ENCODE assay signal across 8 cellular contexts in the genomic region with DNA sequence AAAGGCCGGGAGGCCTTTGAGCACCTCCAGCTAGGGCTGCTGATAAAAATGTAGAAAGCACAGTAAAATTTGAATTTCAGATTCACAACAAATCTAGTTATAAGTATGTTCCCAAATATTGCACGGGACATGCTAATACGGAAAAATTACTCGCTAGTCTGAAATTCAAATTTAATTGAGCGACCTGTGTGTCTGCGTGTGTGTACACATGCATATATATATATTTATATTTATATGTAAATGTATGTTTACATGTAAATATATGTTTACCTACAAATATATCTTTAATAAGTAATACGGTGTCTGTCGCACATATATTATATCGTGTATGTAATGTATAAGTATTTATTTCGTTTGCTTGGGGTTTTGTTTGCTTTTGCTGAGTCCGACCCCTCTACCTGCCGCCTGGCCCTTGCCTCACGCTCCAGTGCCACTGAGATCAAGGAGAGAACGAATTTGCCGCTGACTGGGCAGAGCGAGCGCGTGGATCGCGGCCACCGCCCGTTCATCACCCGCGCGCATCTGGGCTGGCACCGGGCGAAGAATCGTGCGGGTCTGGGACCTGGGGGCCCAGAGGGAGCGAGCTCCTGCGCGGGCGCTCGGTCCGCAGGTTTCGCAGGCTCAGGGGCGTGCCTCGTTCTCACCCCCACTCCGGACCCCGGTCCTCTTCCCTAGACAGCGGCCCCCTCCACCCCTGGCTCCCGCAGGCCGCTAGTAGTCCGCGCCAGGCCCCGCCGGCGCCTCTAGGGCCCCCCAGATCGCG. TPM values are rescaled to one million over a fixed set of nuclear protein-coding genes. Genes with fewer than 3 reads are reported as not detected.
DNase-seq lines count a peak whose midpoint lies in the region; ATAC-seq and TF ChIP-seq lines count a peak whose summit lies in the region.

No MANE protein-coding gene starts in this region.

- WGBS in smooth muscle cell (ENCODE audit: low lambda C conversion rate) = 12% methylated on average over 48 of the region's 50 CpGs

- no peaks in the 10 kb centered on the region for H4K20me1 ChIP-seq in smooth muscle cell (ENCODE audit: low read depth)

- H3K4me3 ChIP-seq in iPS-18c (ENCODE audit: insufficient read depth, low read depth, low read length) = peak overlapping the region; percentile 58; the same call in 1 of the 2 replicates
- H3K4me3 ChIP-seq in smooth muscle cell = peak overlapping the region; percentile 93
- H3K4me3 ChIP-seq in brain microvascular endothelial cell (ENCODE audit: low read depth, low read length) = no peak overlapping the region

- H3K9ac ChIP-seq in smooth muscle cell (ENCODE audit: low read depth) = no peak overlapping the region

- H3K27ac ChIP-seq in smooth muscle cell (ENCODE audit: low read depth) (no peak overlapping the region), brain microvascular endothelial cell (no peak overlapping the region)

- no peaks in the 10 kb centered on the region for H3F3A ChIP-seq in smooth muscle cell (ENCODE audit: low read depth)

- ATAC-seq in HG03378 (IDR thresholded peaks at IDR 0.05; ENCODE audit: unreplicated experiment) (peak; percentile 6), HG02852 (IDR thresholded peaks at IDR 0.05; ENCODE audit: unreplicated experiment) (no peak)
- ATAC-seq in activated CD8-positive, alpha-beta T cell treated with anti-CD3 and anti-CD28 coated beads, Interleukin-2, amount 10 ng/mL, durations not matched to agents 7 days and 5 days = no peak

- H3K79me2 ChIP-seq in smooth muscle cell (ENCODE audit: low read depth) = no peaks in the 10 kb centered on the region

- CTCF ChIA-PET in activated CD8-positive, alpha-beta T cell treated with anti-CD3 and anti-CD28 coated beads, Interleukin-2, amount 10 ng/mL, durations not matched to agents 7 days and 5 days (lab: Charles Lee) = no interaction called here

- H3K27me3 Mint-ChIP-seq in activated CD8-positive, alpha-beta T cell treated with anti-CD3 and anti-CD28 coated beads, Interleukin-2, amount 10 ng/mL, durations not matched to agents 7 days and 5 days (ENCODE audit: low read depth) = peaks cover 28% of the 10 kb centered on the region

- no peak for DNase-seq in activated CD8-positive, alpha-beta T cell treated with anti-CD3 and anti-CD28 coated beads, Interleukin-2, amount 10 ng/mL, durations not matched to agents 7 days and 5 days
- DNase-seq in smooth muscle cell (lab: John Stamatoyannopoulos, UW; ENCODE audit: unreplicated experiment) = no peak
- no peak for DNase-seq in NCI-H748 (lab: John Stamatoyannopoulos, UW; ENCODE audit: unreplicated experiment)
- DNase-seq in cerebellar nuclear complex (lab: John Stamatoyannopoulos, UW) = no peak
- no peak for DNase-seq in brain microvascular endothelial cell

- H3K4me1 ChIP-seq in smooth muscle cell (ENCODE audit: low read depth) = peaks cover 6% of the 10 kb centered on the region

- H3K27me3 ChIP-seq in smooth muscle cell (ENCODE audit: low read depth) (peaks cover 54% of the 10 kb centered on the region), brain microvascular endothelial cell (replicated peaks) (peaks cover 46% of the 10 kb centered on the region)

- H3K4me2 ChIP-seq in smooth muscle cell = peak overlapping the region; percentile 94

- TF ChIP-seq CTCF in smooth muscle cell (IDR thresholded peaks at IDR 0.05; ENCODE audit: borderline replicate concordance, insufficient read depth, poor library complexity, severe bottlenecking) (no peak), brain microvascular endothelial cell (IDR thresholded peaks at IDR 0.05; ENCODE audit: low read depth, low read length, missing control alignments) (no peak)

- H3K9me3 Mint-ChIP-seq in activated CD8-positive, alpha-beta T cell treated with anti-CD3 and anti-CD28 coated beads, Interleukin-2, amount 10 ng/mL, durations not matched to agents 7 days and 5 days (ENCODE audit: insufficient read depth) = no peaks in the 10 kb centered on the region

- peak overlapping the region; percentile 66 for H3K27ac Mint-ChIP-seq in activated CD8-positive, alpha-beta T cell treated with anti-CD3 and anti-CD28 coated beads, Interleukin-2, amount 10 ng/mL, durations not matched to agents 7 days and 5 days

- H3K36me3 Mint-ChIP-seq in activated CD8-positive, alpha-beta T cell treated with anti-CD3 and anti-CD28 coated beads, Interleukin-2, amount 10 ng/mL, durations not matched to agents 7 days and 5 days (ENCODE audit: low read depth) = peaks cover 10% of the 10 kb centered on the region

- H3K4me1 Mint-ChIP-seq in activated CD8-positive, alpha-beta T cell treated with anti-CD3 and anti-CD28 coated beads, Interleukin-2, amount 10 ng/mL, durations not matched to agents 7 days and 5 days (ENCODE audit: low read depth) = peaks cover 24% of the 10 kb centered on the region

- peak overlapping the region; percentile 80 for H3K4me3 Mint-ChIP-seq in activated CD8-positive, alpha-beta T cell treated with anti-CD3 and anti-CD28 coated beads, Interleukin-2, amount 10 ng/mL, durations not matched to agents 7 days and 5 days

- POLR2A ChIA-PET in activated CD8-positive, alpha-beta T cell treated with anti-CD3 and anti-CD28 coated beads, Interleukin-2, amount 10 ng/mL, durations not matched to agents 7 days and 5 days (lab: Charles Lee) = interaction anchor here (0.9 kb wide), 1 partner anchor 12 kb away, joined by 3 read pairs; no protein-coding TSS in a partner anchor

- H2AFZ ChIP-seq in smooth muscle cell (ENCODE audit: low read depth) = no peak overlapping the region

- H3K9me3 ChIP-seq in iPS-18c (ENCODE audit: control insufficient read depth, insufficient read depth, low read length) = no peaks in the 10 kb centered on the region
- no peaks in the 10 kb centered on the region for H3K9me3 ChIP-seq in smooth muscle cell (replicated peaks; ENCODE audit: low read depth)

- in situ Hi-C loops in brain microvascular endothelial cell (cut with HindIII; ENCODE audit: low pct_ligation_motif_present, low sequenced_read_pairs) = no loop called here

- H3K36me3 ChIP-seq in smooth muscle cell (ENCODE audit: low read depth) (no peaks in the 10 kb centered on the region), brain microvascular endothelial cell (replicated peaks) (peaks cover 3% of the 10 kb centered on the region)

RNA-seq across cellular contexts. Expression of gene WRAP73, which starts 0.5 kb away (rescaled TPM):
- 10 to 100 TPM; 33.1 to 36.7 TPM for total RNA-seq in activated CD8-positive, alpha-beta T cell treated with anti-CD3 and anti-CD28 coated beads, Interleukin-2, amount 10 ng/mL, durations not matched to agents 7 days and 5 days
- total RNA-seq in smooth muscle cell = 14.2 and 17.2 TPM in 2 replicates
- 20.8 and 21.5 TPM in 2 replicates for polyA plus RNA-seq in smooth muscle cell

RNA-seq across cellular contexts. Expression of gene TP73, which starts 1.9 kb away (rescaled TPM):
- total RNA-seq in activated CD8-positive, alpha-beta T cell treated with anti-CD3 and anti-CD28 coated beads, Interleukin-2, amount 10 ng/mL, durations not matched to agents 7 days and 5 days = 1 to 10 TPM; 1.3 to 1.4 TPM
- total RNA-seq in smooth muscle cell = 0.04 and 0.22 TPM in 2 replicates
- polyA plus RNA-seq in smooth muscle cell = 0.50 TPM in 1 of 2 replicates, not detected in the other

RNA-seq across cellular contexts. Expression of gene TPRG1L, which starts 25.6 kb away (rescaled TPM):
- 10 to 100 TPM in 1 of 2 experiments, 1 to 10 TPM in 1; 9.9 to 10.0 TPM for total RNA-seq in activated CD8-positive, alpha-beta T cell treated with anti-CD3 and anti-CD28 coated beads, Interleukin-2, amount 10 ng/mL, durations not matched to agents 7 days and 5 days
- total RNA-seq in smooth muscle cell = 20.7 and 21.7 TPM in 2 replicates
- 35.0 and 38.7 TPM in 2 replicates for polyA plus RNA-seq in smooth muscle cell

RNA-seq across cellular contexts. Expression of gene MEGF6, which starts 39.1 kb away (rescaled TPM):
- total RNA-seq in activated CD8-positive, alpha-beta T cell treated with anti-CD3 and anti-CD28 coated beads, Interleukin-2, amount 10 ng/mL, durations not matched to agents 7 days and 5 days = 1 to 10 TPM; 7.1 to 8.3 TPM
- 4.8 and 6.5 TPM in 2 replicates for total RNA-seq in smooth muscle cell
- 12.8 and 18.6 TPM in 2 replicates for polyA plus RNA-seq in smooth muscle cell
